ENCODE assay signal across 21 cellular contexts in the genomic region with DNA sequence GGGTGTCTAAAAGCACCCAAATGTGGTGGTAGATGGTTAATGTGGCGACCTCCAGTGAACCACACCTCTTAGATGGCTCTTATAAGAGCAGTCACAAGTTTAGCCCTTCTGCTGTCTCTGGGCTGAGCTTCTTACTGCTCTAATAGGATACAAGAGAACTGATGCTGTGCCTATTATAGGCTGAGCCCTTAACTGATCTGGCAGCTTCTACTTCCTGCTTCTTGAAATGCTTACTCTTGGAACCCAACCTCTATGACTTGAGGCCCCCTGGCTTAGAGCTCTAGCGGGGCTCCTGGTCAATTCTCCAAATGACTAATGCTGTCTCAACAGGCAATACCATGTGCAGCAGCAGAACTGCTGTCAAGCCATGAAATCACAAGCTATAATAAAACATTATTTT.
DNase-seq lines count a peak whose midpoint lies in the region; ATAC-seq and TF ChIP-seq lines count a peak whose summit lies in the region.
"Had no signal": no experiment of that assay in that cellular context is flagged by ENCODE, and none has a peak within 500 bp of the region (broad histone marks: within the 10 kb centered on the region; RNA-seq: fewer than 3 reads in every experiment).

No MANE protein-coding gene starts in this region.

- no peak overlapping the region for H3K4me3 ChIP-seq in foreskin fibroblast (ENCODE audit: low read depth in 1 of 2, low read length in 2 of 2)
- H3K4me3 ChIP-seq: left lung, stomach, uterus had no signal

- peak; percentile 67 for ATAC-seq in GM18502 (IDR thresholded peaks at IDR 0.05; ENCODE audit: poor library complexity, unreplicated experiment)
- peak; percentile 68 for ATAC-seq in HG02938 (IDR thresholded peaks at IDR 0.05; ENCODE audit: unreplicated experiment)
- ATAC-seq: left lung, T-cell had no signal

- H3K27ac ChIP-seq in RWPE1, result no peak overlapping the region
- H3K27ac ChIP-seq: C4-2B, left lung, stomach, uterus had no signal

- DNase-seq in RKO (ENCODE audit: low spot score), result peak; percentile 6
- peak; percentile 25 for DNase-seq in iris pigment epithelial cell (ENCODE audit: low read depth)
- DNase-seq in middle frontal gyrus (ENCODE audit: extremely low spot score, low spot score), result no peak
- DNase-seq in RWPE1 (ENCODE audit: low spot score), result no peak
- DNase-seq in foreskin fibroblast, result no peak
- DNase-seq in NCI-H2081 (lab: John Stamatoyannopoulos, UW), result no peak
- DNase-seq: activated CD4-positive, CD25-positive, alpha-beta regulatory T cell treated with anti-CD3 and anti-CD28 coated beads, Interleukin-2, amount 50 U/mL, for 72 hours; activated CD8-positive, alpha-beta memory T cell treated with anti-CD3 and anti-CD28 coated beads, Interleukin-2, amount 50 U/mL, for 48 hours; activated naive CD4-positive, alpha-beta T cell treated with Interleukin-2 at 50 U/mL for 16 hours; effector CD8-positive, alpha-beta T cell; EL; Kasumi-1; left lung; NCI-H187 treated with DMSO at 0.1 percent for 48 hours; NCI-H69; stomach; T-cell; uterus had no signal

- TF ChIP-seq CTCF in RWPE1 (conservative IDR thresholded peaks at IDR 0.05; ENCODE audit: low read depth) (no peak), foreskin fibroblast (IDR thresholded peaks at IDR 0.05; ENCODE audit: low read depth, low read length) (no peak)

- CTCF ChIA-PET in RWPE1 (lab: Yijun Ruan, JAX), result interaction anchor here (1.1 kb wide), 1 partner anchor 398 kb away, joined by 4 read pairs; no protein-coding TSS in a partner anchor

- POLR2A ChIA-PET in RWPE1 (lab: Yijun Ruan, JAX; ENCODE audit: low non-redundant PET), result no interaction called here

Comparison
In these comparisons a context has a peak if more than half of its experiments do, and no peak if none do; other contexts are left out.
1. DNase-seq: peak in RKO (single experiment) and iris pigment epithelial cell (single experiment); none in middle frontal gyrus (single experiment), RWPE1 (single experiment), foreskin fibroblast (0 of 2) and NCI-H2081 (0 of 2).